ENCODE assay signal across 1 cellular context in the genomic region with DNA sequence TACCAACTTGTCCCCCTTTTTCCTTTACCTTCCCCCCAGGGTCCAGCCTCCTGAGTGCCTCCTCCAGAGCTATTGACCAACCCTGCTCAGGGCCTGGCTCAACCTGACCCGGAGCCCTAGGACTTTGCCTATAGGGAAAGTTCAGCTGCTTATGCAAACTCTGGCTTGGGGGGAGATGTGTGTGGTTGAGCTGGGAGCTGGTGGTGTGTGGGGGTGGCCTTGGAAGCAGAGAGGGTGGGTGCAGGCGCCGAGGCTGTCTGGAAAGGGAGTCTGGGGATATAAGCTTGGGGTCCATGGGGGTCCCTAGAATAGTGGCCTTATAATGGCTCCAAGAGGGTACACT.
TF ChIP-seq lines count a peak whose summit lies in the region.

No MANE protein-coding gene starts in this region.

TF ChIP-seq in IMR-90, 13 proteins besides CTCF, POLR2A, EP300 and RAD21:
- TF ChIP-seq, protein P1, sequence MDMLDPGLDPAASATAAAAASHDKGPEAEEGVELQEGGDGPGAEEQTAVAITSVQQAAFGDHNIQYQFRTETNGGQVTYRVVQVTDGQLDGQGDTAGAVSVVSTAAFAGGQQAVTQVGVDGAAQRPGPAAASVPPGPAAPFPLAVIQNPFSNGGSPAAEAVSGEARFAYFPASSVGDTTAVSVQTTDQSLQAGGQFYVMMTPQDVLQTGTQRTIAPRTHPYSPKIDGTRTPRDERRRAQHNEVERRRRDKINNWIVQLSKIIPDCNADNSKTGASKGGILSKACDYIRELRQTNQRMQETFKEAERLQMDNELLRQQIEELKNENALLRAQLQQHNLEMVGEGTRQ (IDR thresholded peaks at IDR 0.05; ENCODE audit: low read depth, low read length), result no peak
- no peak for TF ChIP-seq RCOR1 (IDR thresholded peaks at IDR 0.05; ENCODE audit: insufficient replicate concordance, low read length)
- no peak for TF ChIP-seq BHLHE40 (IDR thresholded peaks at IDR 0.05; ENCODE audit: low read depth, low read length)
- no peak for TF ChIP-seq MAFK (IDR thresholded peaks at IDR 0.05; ENCODE audit: low read depth, low read length)
- TF ChIP-seq CHD1 (IDR thresholded peaks at IDR 0.05; ENCODE audit: low read depth, low read length), result no peak
- no peak for TF ChIP-seq MAZ (IDR thresholded peaks at IDR 0.05; ENCODE audit: borderline replicate concordance, low read depth, low read length)
- TF ChIP-seq NFE2L2 (IDR thresholded peaks at IDR 0.05; ENCODE audit: low read depth, low read length), result no peak
- no peak for TF ChIP-seq RFX5 (IDR thresholded peaks at IDR 0.05; ENCODE audit: low read depth, low read length)
- TF ChIP-seq CEBPB (IDR thresholded peaks at IDR 0.05; ENCODE audit: low read depth, low read length), result no peak
- no peak for TF ChIP-seq SMC3 (IDR thresholded peaks at IDR 0.05; ENCODE audit: low read depth, low read length)
- TF ChIP-seq MXI1 (IDR thresholded peaks at IDR 0.05; ENCODE audit: borderline replicate concordance, low read depth, low read length), result no peak
- TF ChIP-seq, protein P2, sequence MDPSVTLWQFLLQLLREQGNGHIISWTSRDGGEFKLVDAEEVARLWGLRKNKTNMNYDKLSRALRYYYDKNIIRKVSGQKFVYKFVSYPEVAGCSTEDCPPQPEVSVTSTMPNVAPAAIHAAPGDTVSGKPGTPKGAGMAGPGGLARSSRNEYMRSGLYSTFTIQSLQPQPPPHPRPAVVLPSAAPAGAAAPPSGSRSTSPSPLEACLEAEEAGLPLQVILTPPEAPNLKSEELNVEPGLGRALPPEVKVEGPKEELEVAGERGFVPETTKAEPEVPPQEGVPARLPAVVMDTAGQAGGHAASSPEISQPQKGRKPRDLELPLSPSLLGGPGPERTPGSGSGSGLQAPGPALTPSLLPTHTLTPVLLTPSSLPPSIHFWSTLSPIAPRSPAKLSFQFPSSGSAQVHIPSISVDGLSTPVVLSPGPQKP (IDR thresholded peaks at IDR 0.05; ENCODE audit: borderline replicate concordance, low read depth, low read length), result no peak
- no peak for TF ChIP-seq FOS (IDR thresholded peaks at IDR 0.05; ENCODE audit: low read depth, low read length)
TF ChIP-seq in IMR-90: peak in this region for 0.
